Comparison of ENCODE assay signal across 21 cellular contexts in genomic region chr2:860259-860855, GRCh38.
DNase-seq lines count a peak whose midpoint lies in the region; ATAC-seq, FAIRE-seq and TF ChIP-seq lines count a peak whose summit lies in the region.
"Had no signal": no experiment of that assay in that cellular context is flagged by ENCODE, and none has a peak within 500 bp of the region (broad histone marks: within the 10 kb centered on the region; RNA-seq: fewer than 3 reads in every experiment).

No MANE protein-coding gene starts in this region.

- no peak overlapping the region for H3K4me2 ChIP-seq in SK-N-SH

- H3K4me3 ChIP-seq in SK-N-SH (ENCODE audit: low read depth in 2 of 2, low read length in 1 of 2), result no peak overlapping the region
- H3K4me3 ChIP-seq: lung, testis had no signal

- CTCF ChIA-PET in SK-N-SH (lab: Yijun Ruan, JAX), result interaction anchor here (0.7 to 1.2 kb wide), 3 partner anchors 12 to 105 kb away, joined by 3 to 5 read pairs (median 3); no protein-coding TSS in a partner anchor

- H3F3A ChIP-seq in SK-N-SH (replicated peaks; ENCODE audit: insufficient read depth), result no peaks in the 10 kb centered on the region

- DNase-seq in SK-N-SH (peak; percentile 63), NCI-H526 treated with DMSO at 0.1 percent for 48 hours (lab: John Stamatoyannopoulos, UW) (peak; percentile 39), ecto neural progenitor cell (ENCODE audit: low spot score) (peak; percentile 47), type B pancreatic cell (ENCODE audit: extremely low spot score, unreplicated experiment) (no peak), RCC 7860 (ENCODE audit: low spot score) (no peak), GM12892 (ENCODE audit: insufficient read length) (no peak)
- DNase-seq: activated B cell treated with CpG ODN at 0.5 μM for 24 hours; activated naive CD8-positive, alpha-beta T cell treated with anti-CD3 and anti-CD28 coated beads, Interleukin-2, amount 10 ng/mL, durations not matched to agents 7 days and 5 days; NCI-H1105 treated with DMSO at 0.1 percent for 48 hours; NCI-H2171; right cardiac atrium; T-helper 2 cell; testis had no signal

- no peak for TF ChIP-seq RAD21 in SK-N-SH (IDR thresholded peaks at IDR 0.05; ENCODE audit: low read length)

- H3K36me3 ChIP-seq in SK-N-SH (replicated peaks in 1 of 2; ENCODE audit: control insufficient read depth in 1 of 2, insufficient read depth in 2 of 2, low read length in 1 of 2), result no peaks in the 10 kb centered on the region

- H3K9me2 ChIP-seq in SK-N-SH, result no peaks in the 10 kb centered on the region

- H3K27ac Mint-ChIP-seq in type B pancreatic cell, result no peak overlapping the region
- H3K27ac Mint-ChIP-seq: activated B cell treated with CpG ODN at 0.5 μM for 24 hours; activated naive CD8-positive, alpha-beta T cell treated with anti-CD3 and anti-CD28 coated beads, Interleukin-2, amount 10 ng/mL, durations not matched to agents 7 days and 5 days; activated T-helper 1 cell treated with anti-CD3 and anti-CD28 coated beads, Interleukin-12 subunit alpha, Interleukin-12 subunit beta, Interleukin-2, Interleukin-4 antibody, amounts not matched to agents 30 ng/mL and 10 ng/mL and 1 ng/mL, durations not matched to agents 14 hours and 24 hours and 36 hours; CD14-positive monocyte had no signal

- no peaks in the 10 kb centered on the region for H4K20me1 ChIP-seq in SK-N-SH (ENCODE audit: insufficient read depth)

- POLR2A ChIA-PET in SK-N-SH (lab: Yijun Ruan, JAX), result no interaction called here

- ATAC-seq in SK-N-SH treated with all-trans-retinoic acid at 6 μM for 48 hours, result no peak
- ATAC-seq in HG03280 (IDR thresholded peaks at IDR 0.05; ENCODE audit: unreplicated experiment), result no peak
- ATAC-seq: right cardiac atrium, Right ventricle myocardium inferior had no signal

- H3K9me3 ChIP-seq in SK-N-SH, result no peaks in the 10 kb centered on the region; the same call in 1 of the 2 replicates
- H3K9me3 ChIP-seq: testis had no signal

- H3K4me1 ChIP-seq in SK-N-SH (ENCODE audit: control insufficient read depth in 1 of 2, insufficient read depth in 2 of 2, low read depth in 1 of 2, low read length in 1 of 2), result peaks cover 0 to 31% of the 10 kb centered on the region in 2 experiments; a peak in 2 of 4 replicates
- H3K4me1 ChIP-seq: testis had no signal

- no peak overlapping the region for H3K9ac ChIP-seq in SK-N-SH

- TF ChIP-seq POLR2A in GM12892 (IDR thresholded peaks at IDR 0.05; ENCODE audit: low read depth, low read length), result no peak

- no peaks in the 10 kb centered on the region for H3K36me3 Mint-ChIP-seq in type B pancreatic cell
- H3K36me3 Mint-ChIP-seq: CD14-positive monocyte had no signal

- no peak for TF ChIP-seq EP300 in SK-N-SH (IDR thresholded peaks at IDR 0.05; ENCODE audit: borderline replicate concordance in 1 of 2, low read depth in 1 of 2, low read length in 1 of 2)

- no peaks in the 10 kb centered on the region for H3K9me3 Mint-ChIP-seq in type B pancreatic cell
- H3K9me3 Mint-ChIP-seq: activated B cell treated with CpG ODN at 0.5 μM for 24 hours had no signal

- no peaks in the 10 kb centered on the region for H3K27me3 ChIP-seq in SK-N-SH (ENCODE audit: insufficient read depth)
- H3K27me3 ChIP-seq: testis had no signal

- WGBS in SK-N-SH (ENCODE audit: low lambda C conversion rate), result 65% methylated on average over 14 of the region's 14 CpGs

- H3K27me3 Mint-ChIP-seq in type B pancreatic cell, result peaks cover 15% of the 10 kb centered on the region
- H3K27me3 Mint-ChIP-seq: activated B cell treated with CpG ODN at 0.5 μM for 24 hours; activated naive CD8-positive, alpha-beta T cell treated with anti-CD3 and anti-CD28 coated beads, Interleukin-2, amount 10 ng/mL, durations not matched to agents 7 days and 5 days had no signal

- FAIRE-seq in RCC 7860 (lab: Jason Lieb, UNC) (no peak), GM12892 (lab: Jason Lieb, UNC) (no peak)
- FAIRE-seq: GM18507, islet of Langerhans had no signal

- no peak overlapping the region for H2AFZ ChIP-seq in SK-N-SH (ENCODE audit: low read depth)

- H3K27ac ChIP-seq in SK-N-SH (ENCODE audit: low read depth in 2 of 2, low read length in 1 of 2), result no peak overlapping the region
- H3K27ac ChIP-seq: testis had no signal

- H3K4me1 Mint-ChIP-seq in type B pancreatic cell (ENCODE audit: unreplicated experiment), result peaks cover 22% of the 10 kb centered on the region
- H3K4me1 Mint-ChIP-seq: activated B cell treated with CpG ODN at 0.5 μM for 24 hours had no signal

- no peak for TF ChIP-seq CTCF in SK-N-SH (IDR thresholded peaks at IDR 0.05)
- peak; percentile 17 for TF ChIP-seq CTCF in type B pancreatic cell (conservative IDR thresholded peaks at IDR 0.05)

- H3K4me3 Mint-ChIP-seq in type B pancreatic cell, result no peak overlapping the region
- H3K4me3 Mint-ChIP-seq: activated B cell treated with CpG ODN at 0.5 μM for 24 hours; activated naive CD8-positive, alpha-beta T cell treated with anti-CD3 and anti-CD28 coated beads, Interleukin-2, amount 10 ng/mL, durations not matched to agents 7 days and 5 days; activated T-helper 1 cell treated with anti-CD3 and anti-CD28 coated beads, Interleukin-12 subunit alpha, Interleukin-12 subunit beta, Interleukin-2, Interleukin-4 antibody, amounts not matched to agents 30 ng/mL and 10 ng/mL and 1 ng/mL, durations not matched to agents 14 hours and 24 hours and 36 hours; CD14-positive monocyte had no signal

- no peaks in the 10 kb centered on the region for H3K79me2 ChIP-seq in SK-N-SH (ENCODE audit: insufficient read depth)

TF ChIP-seq in SK-N-SH, 30 proteins besides CTCF, POLR2A, EP300 and RAD21:
- TF ChIP-seq MXI1 (IDR thresholded peaks at IDR 0.05; ENCODE audit: low read depth, low read length) (no peak), IRF3 (IDR thresholded peaks at IDR 0.05; ENCODE audit: low read depth, low read length) (no peak), PBX3 (IDR thresholded peaks at IDR 0.05) (no peak)

TF ChIP-seq in SK-N-SH treated with all-trans-retinoic acid at 6 μM for 48 hours, 23 proteins besides CTCF, POLR2A, EP300 and RAD21 (continues in another document):
- TF ChIP-seq TOX (CRISPR knock-in tag; IDR thresholded peaks at IDR 0.05; ENCODE audit: borderline replicate concordance) (no peak), TSHZ2 (CRISPR knock-in tag; IDR thresholded peaks at IDR 0.05) (no peak), OSR1 (CRISPR knock-in tag; IDR thresholded peaks at IDR 0.05) (no peak), CSRNP3 (CRISPR knock-in tag; IDR thresholded peaks at IDR 0.05) (no peak), ZFP30 (CRISPR knock-in tag; IDR thresholded peaks at IDR 0.05) (no peak), CSDC2 (CRISPR knock-in tag; IDR thresholded peaks at IDR 0.05) (no peak), ZNF8 (CRISPR knock-in tag; IDR thresholded peaks at IDR 0.05) (no peak), PATZ1 (CRISPR knock-in tag; IDR thresholded peaks at IDR 0.05; ENCODE audit: borderline replicate concordance) (no peak), ZC3H10 (CRISPR knock-in tag; IDR thresholded peaks at IDR 0.05) (no peak), ZNF565 (CRISPR knock-in tag; conservative IDR thresholded peaks at IDR 0.05; ENCODE audit: low read depth) (no peak), ZFP3 (CRISPR knock-in tag; IDR thresholded peaks at IDR 0.05) (no peak), ISL1 (CRISPR knock-in tag; IDR thresholded peaks at IDR 0.05) (no peak)

Comparison
In these comparisons a context has a peak if more than half of its experiments do, and no peak if none do; other contexts are left out.
1. DNase-seq: peak in SK-N-SH (single experiment), NCI-H526 treated with DMSO at 0.1 percent for 48 hours (single experiment) and ecto neural progenitor cell (single experiment); none in type B pancreatic cell (single experiment), RCC 7860 (single experiment) and GM12892 (single experiment).